ENCODE assay signal across 7 cellular contexts in the genomic region with DNA sequence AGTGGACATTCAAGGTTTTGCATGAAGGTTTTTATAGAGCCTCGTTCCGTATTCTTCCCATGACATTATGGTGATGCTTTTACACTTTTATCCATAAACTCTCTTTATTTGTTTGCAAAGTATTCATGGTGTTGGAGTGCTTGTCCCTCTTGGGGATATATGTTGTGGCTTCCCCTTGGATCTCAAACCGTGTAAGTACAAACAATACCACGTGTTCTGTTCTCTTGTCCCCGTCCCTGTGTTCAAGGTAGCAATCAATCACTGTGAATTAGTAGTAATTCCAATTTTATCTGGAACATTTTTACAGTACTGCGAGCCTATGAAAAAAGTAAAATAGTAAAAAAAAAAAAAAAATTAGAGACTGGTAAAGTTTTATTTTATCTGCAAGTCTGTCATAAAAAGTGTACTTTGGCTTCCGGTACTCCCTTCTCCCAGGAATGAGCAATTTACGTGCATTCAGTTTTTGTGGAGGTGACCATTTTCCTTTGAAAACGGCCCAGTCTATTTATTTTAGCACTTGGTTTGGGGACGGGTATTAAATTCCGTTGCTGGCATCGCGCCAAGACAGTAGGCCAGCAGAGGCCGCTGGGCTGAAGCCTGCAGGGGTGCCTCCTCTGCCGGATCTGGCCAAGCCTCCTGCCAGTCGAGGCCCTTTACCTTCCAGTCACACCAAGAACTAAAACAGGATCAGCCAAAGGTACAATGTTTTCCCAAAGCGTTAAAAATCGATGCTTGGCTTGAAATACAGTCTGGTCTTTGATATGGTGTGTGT.
A peak's percentile ranks its signal among the peaks of the same experiment; 100 is the strongest.
DNase-seq lines count a peak whose midpoint lies in the region; ATAC-seq and TF ChIP-seq lines count a peak whose summit lies in the region.

No MANE protein-coding gene starts in this region.

- peaks cover 31% of the 10 kb centered on the region for H3K27me3 Mint-ChIP-seq in T-helper 17 cell

- H3K4me1 Mint-ChIP-seq in T-helper 17 cell: no peaks in the 10 kb centered on the region

- TF ChIP-seq POLR2A in gastrocnemius medialis (IDR thresholded peaks at IDR 0.05): no peak

- no peak overlapping the region for H3K4me3 ChIP-seq in GM12875 (ENCODE audit: low read depth, low read length)
- peak overlapping the region; percentile 13 to 44 (median 32) for H3K4me3 ChIP-seq in gastrocnemius medialis

- H3K4me1 ChIP-seq in gastrocnemius medialis: peaks cover 6 to 10% of the 10 kb centered on the region in 2 donors

- H3K27me3 ChIP-seq in gastrocnemius medialis: no peaks in the 10 kb centered on the region

- no peak for ATAC-seq in T-helper 17 cell
- peak; percentile 66 to 76 for ATAC-seq in gastrocnemius medialis
- ATAC-seq in HG02798 (IDR thresholded peaks at IDR 0.05; ENCODE audit: poor library complexity, unreplicated experiment): no peak

- TF ChIP-seq CTCF in GM12875 (IDR thresholded peaks at IDR 0.05; ENCODE audit: borderline replicate concordance, insufficient read depth, low read depth, low read length) (0 out of 2 replicates have a peak, but pooled peaks have one; percentile 2), gastrocnemius medialis (IDR thresholded peaks at IDR 0.05 in 4 of 5, conservative IDR thresholded peaks at IDR 0.05 in 1 of 5) (peak in 2 of 5 experiments; percentile 27 to 33)

- H3K27ac ChIP-seq in gastrocnemius medialis: no peak overlapping the region

- H3K36me3 Mint-ChIP-seq in T-helper 17 cell (ENCODE audit: low read depth): no peaks in the 10 kb centered on the region

- DNase-seq in NCI-H1105 (lab: John Stamatoyannopoulos, UW) (peak; percentile 74), T-helper 17 cell (no peak), cerebellar cortex (ENCODE audit: low spot score) (peak; percentile 83), iPS-NIHi7 (ENCODE audit: extremely low spot score) (peak; percentile 80), gastrocnemius medialis (peak; percentile 55 to 56)

- H3K36me3 ChIP-seq in gastrocnemius medialis: no peaks in the 10 kb centered on the region

- H3K27ac Mint-ChIP-seq in T-helper 17 cell: no peak overlapping the region

- intact Hi-C loops in gastrocnemius medialis (cut with DNase I; ENCODE audit: low total_unique reads): no loop called here

- in situ Hi-C loops in gastrocnemius medialis (cut with MboI; ENCODE audit: low sequenced_read_pairs in 4 of 4): no loop called here

- H3K9me3 ChIP-seq in T-helper 17 cell (ENCODE audit: control insufficient read depth, low read length, poor library complexity, severe bottlenecking) (no peaks in the 10 kb centered on the region), gastrocnemius medialis (no peaks in the 10 kb centered on the region)

- H3K4me3 Mint-ChIP-seq in T-helper 17 cell: peak overlapping the region; percentile 49

Comparison
In these comparisons a context has a peak if more than half of its experiments do, and no peak if none do; other contexts are left out.
1. DNase-seq: peak in NCI-H1105 (single experiment), cerebellar cortex (single experiment), iPS-NIHi7 (single experiment) and gastrocnemius medialis (2 of 2); none in T-helper 17 cell (0 of 3).
2. ATAC-seq: peak in gastrocnemius medialis (2 of 2); none in T-helper 17 cell (single experiment) and HG02798 (single experiment).